Comparison of ENCODE assay signal across 8 cellular contexts in the genomic region with DNA sequence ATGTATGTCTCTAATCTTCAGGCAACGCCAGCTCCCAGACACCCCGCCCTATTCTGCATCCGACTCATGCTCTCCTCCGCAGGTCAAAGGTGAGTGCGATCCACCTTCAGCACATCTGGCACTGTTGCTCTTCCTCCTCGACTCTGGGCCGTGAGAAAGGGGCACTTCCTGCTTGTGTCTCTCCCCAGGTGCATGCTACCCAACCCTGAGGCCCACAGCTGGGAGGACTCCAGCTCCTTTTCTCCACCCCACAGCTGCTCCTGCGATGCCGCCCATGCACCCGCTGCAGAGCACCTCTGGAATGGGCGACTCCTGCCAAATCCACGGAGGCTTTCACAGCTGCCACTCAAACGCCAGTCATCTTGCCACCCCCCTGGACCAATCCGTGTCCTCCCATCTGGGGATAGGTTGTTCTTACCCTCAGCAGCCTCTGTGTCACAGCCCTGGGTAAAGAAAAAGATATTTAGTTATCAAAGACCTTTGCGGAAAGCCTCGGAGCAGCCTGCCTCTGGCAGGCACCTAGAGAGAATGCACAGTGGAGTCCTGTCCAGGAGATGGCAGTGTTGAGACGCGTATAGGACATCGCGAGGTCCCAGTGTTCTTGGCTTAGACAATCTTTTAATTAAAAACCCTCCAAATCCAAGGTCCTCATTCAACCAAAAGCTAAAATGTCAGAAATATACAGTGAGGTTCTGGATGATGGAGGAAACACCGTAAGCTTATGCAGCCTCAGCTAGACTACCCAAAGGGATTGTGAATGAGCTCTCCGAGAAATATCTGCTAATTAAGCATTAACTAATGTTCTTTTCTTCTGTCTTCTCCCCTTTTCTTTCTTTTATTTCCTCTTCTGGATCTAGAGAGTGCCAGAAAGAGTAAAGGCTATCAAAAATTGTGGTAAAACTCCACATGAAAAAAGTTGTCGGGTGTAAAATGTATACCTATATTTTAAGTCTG. TPM values are rescaled to one million over a fixed set of nuclear protein-coding genes. Genes with fewer than 3 reads are reported as not detected.
DNase-seq lines count a peak whose midpoint lies in the region; ATAC-seq and TF ChIP-seq lines count a peak whose summit lies in the region.

No MANE protein-coding gene starts in this region.

- TF ChIP-seq CTCF in AG10803 (conservative IDR thresholded peaks at IDR 0.05; ENCODE audit: low read length) (peak; percentile 97), liver (IDR thresholded peaks at IDR 0.05; ENCODE audit: low read depth, low read length, missing input control) (peak; percentile 92)

- H3K4me3 ChIP-seq in AG10803 (ENCODE audit: low read length) (peak overlapping the region; percentile 49), liver (ENCODE audit: low read depth in 1 of 3, low read length in 3 of 3) (peak overlapping the region in 1 of 3 donors; percentile 2)

- no peak overlapping the region for H3K27ac ChIP-seq in liver (ENCODE audit: low read depth in 1 of 2, low read length in 2 of 2)

- H3K27me3 ChIP-seq in liver (ENCODE audit: control insufficient read depth in 4 of 4, insufficient read depth in 4 of 4, low read length in 3 of 4): peaks cover 0 to 2% (median 0%) of the 10 kb centered on the region in 4 donors

- H3K4me1 ChIP-seq in liver (ENCODE audit: control insufficient read depth in 4 of 4, insufficient read depth in 4 of 4, low read length in 3 of 4): peaks cover 0 to 5% (median 0%) of the 10 kb centered on the region in 4 donors

- H3K36me3 ChIP-seq in liver (ENCODE audit: control insufficient read depth in 4 of 4, insufficient read depth in 3 of 4, low read depth in 1 of 4, low read length in 3 of 4): no peaks in the 10 kb centered on the region

- peak; percentile 92 to 96 for TF ChIP-seq RAD21 in liver (IDR thresholded peaks at IDR 0.05)

- H3K9me3 ChIP-seq in liver (ENCODE audit: control insufficient read depth in 4 of 4, low read length in 3 of 4): no peaks in the 10 kb centered on the region

- 30% methylated on average over 23 of the region's 23 CpGs for WGBS in liver

- ATAC-seq in GM18873 (IDR thresholded peaks at IDR 0.05; ENCODE audit: low FRiP score, unreplicated experiment) (peak; percentile 69), HG03103 (IDR thresholded peaks at IDR 0.05; ENCODE audit: low read depth, unreplicated experiment) (peak; percentile 73)

- peak; percentile 68 for DNase-seq in AG10803 (ENCODE audit: low read depth)
- peak; percentile 89 for DNase-seq in NCI-H2196 (lab: John Stamatoyannopoulos, UW; ENCODE audit: unreplicated experiment)
- DNase-seq in activated CD4-positive, CD25-positive, alpha-beta regulatory T cell (lab: John Stamatoyannopoulos, UW): peak; percentile 4 to 30 (median 12)
- DNase-seq in cerebellar cortex (ENCODE audit: low spot score): peak; percentile 92
- DNase-seq in stimulated activated CD4-positive, alpha-beta T cell treated with anti-CD3 and anti-CD28 coated beads, Interleukin-4, amount 100 ng/mL, for 4 hours: peak; percentile 50

- H3K9ac ChIP-seq in liver (ENCODE audit: low read depth in 1 of 2, low read length in 2 of 2): no peak overlapping the region

TF ChIP-seq in liver, 16 proteins besides CTCF, POLR2A, EP300 and RAD21:
- TF ChIP-seq HNF4A (conservative IDR thresholded peaks at IDR 0.05) (no peak), SP1 (IDR thresholded peaks at IDR 0.05) (no peak), REST (IDR thresholded peaks at IDR 0.05) (no peak), GABPA (IDR thresholded peaks at IDR 0.05 in 1 of 2, conservative IDR thresholded peaks at IDR 0.05 in 1 of 2) (no peak), EGR1 (IDR thresholded peaks at IDR 0.05; ENCODE audit: low read depth in 2 of 2) (no peak), FOXA2 (IDR thresholded peaks at IDR 0.05) (no peak), JUND (IDR thresholded peaks at IDR 0.05) (no peak), FOXA1 (IDR thresholded peaks at IDR 0.05) (no peak), RXRA (IDR thresholded peaks at IDR 0.05) (no peak), NR2F2 (IDR thresholded peaks at IDR 0.05) (no peak), YY1 (IDR thresholded peaks at IDR 0.05) (no peak), TAF1 (conservative IDR thresholded peaks at IDR 0.05) (no peak), HNF4G (IDR thresholded peaks at IDR 0.05) (no peak)
- TF ChIP-seq, protein P1, sequence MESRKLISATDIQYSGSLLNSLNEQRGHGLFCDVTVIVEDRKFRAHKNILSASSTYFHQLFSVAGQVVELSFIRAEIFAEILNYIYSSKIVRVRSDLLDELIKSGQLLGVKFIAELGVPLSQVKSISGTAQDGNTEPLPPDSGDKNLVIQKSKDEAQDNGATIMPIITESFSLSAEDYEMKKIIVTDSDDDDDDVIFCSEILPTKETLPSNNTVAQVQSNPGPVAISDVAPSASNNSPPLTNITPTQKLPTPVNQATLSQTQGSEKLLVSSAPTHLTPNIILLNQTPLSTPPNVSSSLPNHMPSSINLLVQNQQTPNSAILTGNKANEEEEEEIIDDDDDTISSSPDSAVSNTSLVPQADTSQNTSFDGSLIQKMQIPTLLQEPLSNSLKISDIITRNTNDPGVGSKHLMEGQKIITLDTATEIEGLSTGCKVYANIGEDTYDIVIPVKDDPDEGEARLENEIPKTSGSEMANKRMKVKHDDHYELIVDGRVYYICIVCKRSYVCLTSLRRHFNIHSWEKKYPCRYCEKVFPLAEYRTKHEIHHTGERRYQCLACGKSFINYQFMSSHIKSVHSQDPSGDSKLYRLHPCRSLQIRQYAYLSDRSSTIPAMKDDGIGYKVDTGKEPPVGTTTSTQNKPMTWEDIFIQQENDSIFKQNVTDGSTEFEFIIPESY (IDR thresholded peaks at IDR 0.05): no peak
- TF ChIP-seq, protein P2, sequence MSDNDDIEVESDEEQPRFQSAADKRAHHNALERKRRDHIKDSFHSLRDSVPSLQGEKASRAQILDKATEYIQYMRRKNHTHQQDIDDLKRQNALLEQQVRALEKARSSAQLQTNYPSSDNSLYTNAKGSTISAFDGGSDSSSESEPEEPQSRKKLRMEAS (IDR thresholded peaks at IDR 0.05): no peak
- TF ChIP-seq, protein P3, sequence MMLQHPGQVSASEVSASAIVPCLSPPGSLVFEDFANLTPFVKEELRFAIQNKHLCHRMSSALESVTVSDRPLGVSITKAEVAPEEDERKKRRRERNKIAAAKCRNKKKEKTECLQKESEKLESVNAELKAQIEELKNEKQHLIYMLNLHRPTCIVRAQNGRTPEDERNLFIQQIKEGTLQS (IDR thresholded peaks at IDR 0.05): no peak

RNA-seq across cellular contexts. Expression of gene MYRFL, which starts 54.3 kb away (rescaled TPM):
- under 1 TPM; under 0.01 to 0.19 TPM for total RNA-seq in liver
- under 1 TPM; 0.02 to 0.19 TPM for polyA plus RNA-seq in liver

Comparison
In these comparisons a context has a peak if more than half of its experiments do, and no peak if none do; other contexts are left out.
1. DNase-seq: peak in every context shown above with its lines; median percentile 92 in cerebellar cortex; 89 in NCI-H2196; 68 in AG10803; 50 in stimulated activated CD4-positive, alpha-beta T cell treated with anti-CD3 and anti-CD28 coated beads, Interleukin-4, amount 100 ng/mL, for 4 hours; 12 in activated CD4-positive, CD25-positive, alpha-beta regulatory T cell.